Comparison of ENCODE assay signal across 16 cellular contexts in genomic region chr6:166611631-166612030, GRCh38.
"Had no signal": no experiment of that assay in that cellular context is flagged by ENCODE, and none has a peak within 500 bp of the region (broad histone marks: within the 10 kb centered on the region; RNA-seq: fewer than 3 reads in every experiment).

No MANE protein-coding gene starts in this region.

- H3K4me3 ChIP-seq: left ventricle myocardium inferior, mucosa of descending colon, tibial artery had no signal

- ATAC-seq: activated CD8-positive, alpha-beta T cell treated with anti-CD3 and anti-CD28 coated beads for 36 hours; activated naive CD8-positive, alpha-beta T cell treated with anti-CD3 and anti-CD28 coated beads, Interleukin-2, amount 50 U/mL, for 24 hours; mucosa of descending colon; naive thymus-derived CD8-positive, alpha-beta T cell had no signal

- H3K9me3 ChIP-seq: left ventricle myocardium inferior, mucosa of descending colon, neutrophil, tibial artery had no signal

- DNase-seq: activated CD4-positive, alpha-beta T cell treated with anti-CD3 and anti-CD28 coated beads for 4 hours; activated CD8-positive, alpha-beta T cell treated with anti-CD3 and anti-CD28 coated beads for 36 hours; activated naive CD4-positive, alpha-beta T cell treated with Interleukin-2 at 50 U/mL for 16 hours; activated naive CD8-positive, alpha-beta T cell treated with anti-CD3 and anti-CD28 coated beads, Interleukin-2, amount 50 U/mL, for 24 hours; aorta; effector memory CD4-positive, alpha-beta T cell; left ventricle myocardium inferior; mucosa of descending colon; naive thymus-derived CD8-positive, alpha-beta T cell; retina; stimulated activated CD4-positive, alpha-beta T cell treated with anti-CD3 and anti-CD28 coated beads, Interleukin-15, amount 100 ng/mL, for 24 hours; stimulated activated CD4-positive, alpha-beta T cell treated with anti-CD3 and anti-CD28 coated beads, Interleukin-4, amount 100 ng/mL, for 1 hour; stimulated activated naive CD4-positive, alpha-beta T cell had no signal

- H3K4me1 ChIP-seq: tibial artery had no signal

- H3K27me3 ChIP-seq: neutrophil, tibial artery had no signal

- H3K27ac ChIP-seq: epithelial cell of prostate, neutrophil, tibial artery had no signal

- H3K36me3 ChIP-seq: left ventricle myocardium inferior, tibial artery had no signal
